ENCODE assay signal across 24 cellular contexts in genomic region chr4:53963786-53964185, GRCh38.
A peak's percentile ranks its signal among the peaks of the same experiment; 100 is the strongest.
DNase-seq lines count a peak whose midpoint lies in the region; ATAC-seq and TF ChIP-seq lines count a peak whose summit lies in the region.
"Had no signal": no experiment of that assay in that cellular context is flagged by ENCODE, and none has a peak within 500 bp of the region (broad histone marks: within the 10 kb centered on the region; RNA-seq: fewer than 3 reads in every experiment).

No MANE protein-coding gene starts in this region.

- H3K27ac ChIP-seq in A673 (ENCODE audit: low read depth, low read length, poor library complexity, severe bottlenecking) (no peak overlapping the region), SJCRH30 (peak overlapping the region; percentile 34)
- H3K27ac ChIP-seq: KMS-11, PC-9, right atrium auricular region, SK-N-MC, tibial nerve had no signal

- H3K27me3 ChIP-seq in A673 (replicated peaks; ENCODE audit: insufficient read depth, low read depth, low read length, poor library complexity) (peaks cover 34% of the 10 kb centered on the region), SJCRH30 (no peaks in the 10 kb centered on the region)
- H3K27me3 ChIP-seq: right atrium auricular region, tibial nerve had no signal

- ATAC-seq in GM18861 (IDR thresholded peaks at IDR 0.05; ENCODE audit: unreplicated experiment), result no peak
- ATAC-seq: activated CD4-positive, CD25-positive, alpha-beta regulatory T cell treated with anti-CD3 and anti-CD28 coated beads, Interleukin-2, amount 50 U/mL, for 24 hours; effector memory CD8-positive, alpha-beta T cell; stimulated activated naive B cell treated with anti-CD40 and anti-IgM and Interleukin-4, amounts not matched to agents 10 μg/mL and 1 μg/mL and 100 μg/mL, for 72 hours had no signal

- H3K9me3 ChIP-seq in A673 (ENCODE audit: low read depth, low read length, poor library complexity, severe bottlenecking) (no peaks in the 10 kb centered on the region), SJCRH30 (replicated peaks) (peaks cover 3% of the 10 kb centered on the region; the same call in 1 of the 2 replicates)
- H3K9me3 ChIP-seq: right atrium auricular region, tibial nerve had no signal

- no peaks in the 10 kb centered on the region for H3K36me3 Mint-ChIP-seq in activated T-cell treated with anti-CD3 and anti-CD28 coated beads, Interleukin-2, amount 50 U/mL, for 24 hours (ENCODE audit: low read depth)
- H3K36me3 Mint-ChIP-seq: CD4-positive, CD25-positive, alpha-beta regulatory T cell; stimulated activated naive B cell treated with anti-CD40 and anti-IgM and Interleukin-4, amounts not matched to agents 10 μg/mL and 1 μg/mL and 100 μg/mL, for 72 hours had no signal

- CTCF ChIA-PET in A673 (lab: Charles Lee), result no interaction called here

- no peak for TF ChIP-seq CTCF in A673 (conservative IDR thresholded peaks at IDR 0.05; ENCODE audit: low read depth, low read length)

- H3K36me3 ChIP-seq in A673 (ENCODE audit: insufficient read depth, low read length, poor library complexity, severe bottlenecking), result no peaks in the 10 kb centered on the region
- H3K36me3 ChIP-seq in SJCRH30, result no peaks in the 10 kb centered on the region
- H3K36me3 ChIP-seq: right atrium auricular region, tibial nerve had no signal

- H3K4me1 ChIP-seq in A673 (ENCODE audit: insufficient read depth, low read length, poor library complexity, severe bottlenecking) (peaks cover 4% of the 10 kb centered on the region), SJCRH30 (peaks cover 27% of the 10 kb centered on the region)

- DNase-seq in A673 (ENCODE audit: low spot score) (peak; percentile 7), NCI-H1417 treated with DMSO at 0.1 percent for 48 hours (lab: John Stamatoyannopoulos, UW) (peak; percentile 19), SJCRH30 (peak; percentile 25 to 61), kidney tubule cell (ENCODE audit: low spot score) (peak; percentile 43), NCI-H226 (no peak)
- DNase-seq in effector CD4-positive, alpha-beta T cell, result no peak
- no peak for DNase-seq in activated T-cell treated with anti-CD3 and anti-CD28 coated beads, Interleukin-2, amount 50 U/mL, for 24 hours
- DNase-seq: CD4-positive, CD25-positive, alpha-beta regulatory T cell; DMS153; effector memory CD8-positive, alpha-beta T cell; HFFc6; hippocampal formation; NCI-H2107; NCI-H526; PC-9; stimulated activated naive B cell treated with anti-CD40 and anti-IgM and Interleukin-4, amounts not matched to agents 10 μg/mL and 1 μg/mL and 100 μg/mL, for 72 hours; T1000 had no signal

- H3K27me3 Mint-ChIP-seq in activated T-cell treated with anti-CD3 and anti-CD28 coated beads, Interleukin-2, amount 50 U/mL, for 24 hours, result no peaks in the 10 kb centered on the region
- H3K27me3 Mint-ChIP-seq: CD4-positive, CD25-positive, alpha-beta regulatory T cell; effector memory CD8-positive, alpha-beta T cell; stimulated activated naive B cell treated with anti-CD40 and anti-IgM and Interleukin-4, amounts not matched to agents 10 μg/mL and 1 μg/mL and 100 μg/mL, for 72 hours had no signal

- no peak overlapping the region for H3K4me3 Mint-ChIP-seq in activated T-cell treated with anti-CD3 and anti-CD28 coated beads, Interleukin-2, amount 50 U/mL, for 24 hours
- H3K4me3 Mint-ChIP-seq: CD4-positive, CD25-positive, alpha-beta regulatory T cell; effector memory CD8-positive, alpha-beta T cell; stimulated activated naive B cell treated with anti-CD40 and anti-IgM and Interleukin-4, amounts not matched to agents 10 μg/mL and 1 μg/mL and 100 μg/mL, for 72 hours had no signal

- intact Hi-C loops in A673 (cut with micrococcal nuclease; ENCODE audit: unreplicated experiment), result no loop called here

- no peaks in the 10 kb centered on the region for H3K9me3 Mint-ChIP-seq in activated T-cell treated with anti-CD3 and anti-CD28 coated beads, Interleukin-2, amount 50 U/mL, for 24 hours
- H3K9me3 Mint-ChIP-seq: activated T-helper 2 cell treated with anti-CD3 and anti-CD28 coated beads, Interferon-gamma antibody, Interleukin-2, Interleukin-4, amounts not matched to agents 10 μg/mL and 5 μg/mL and 100 μg/mL, durations not matched to agents 14 hours and 24 hours and 36 hours; effector memory CD8-positive, alpha-beta T cell; HFFc6 had no signal

- POLR2A ChIA-PET in A673 (lab: Charles Lee; ENCODE audit: low non-redundant PET), result no interaction called here

- H3K27ac Mint-ChIP-seq in activated T-cell treated with anti-CD3 and anti-CD28 coated beads, Interleukin-2, amount 50 U/mL, for 24 hours, result no peak overlapping the region
- H3K27ac Mint-ChIP-seq: activated T-helper 2 cell treated with anti-CD3 and anti-CD28 coated beads, Interferon-gamma antibody, Interleukin-2, Interleukin-4, amounts not matched to agents 10 μg/mL and 5 μg/mL and 100 μg/mL, durations not matched to agents 14 hours and 24 hours and 36 hours; CD4-positive, CD25-positive, alpha-beta regulatory T cell; effector memory CD8-positive, alpha-beta T cell; stimulated activated naive B cell treated with anti-CD40 and anti-IgM and Interleukin-4, amounts not matched to agents 10 μg/mL and 1 μg/mL and 100 μg/mL, for 72 hours had no signal

- BruUV-seq in A673 (replicated peaks; lab: Mats Ljungman, UMichigan), result no TSS peak

- no peaks in the 10 kb centered on the region for H3K4me1 Mint-ChIP-seq in activated T-cell treated with anti-CD3 and anti-CD28 coated beads, Interleukin-2, amount 50 U/mL, for 24 hours (ENCODE audit: low read depth)
- H3K4me1 Mint-ChIP-seq: CD4-positive, CD25-positive, alpha-beta regulatory T cell; stimulated activated naive B cell treated with anti-CD40 and anti-IgM and Interleukin-4, amounts not matched to agents 10 μg/mL and 1 μg/mL and 100 μg/mL, for 72 hours had no signal

- no peak overlapping the region for H3K4me3 ChIP-seq in A673 (ENCODE audit: low read depth, low read length, poor library complexity, severe bottlenecking)
- H3K4me3 ChIP-seq in SJCRH30, result peak overlapping the region; percentile 2; the same call in 1 of the 2 replicates
- H3K4me3 ChIP-seq: PC-9, right atrium auricular region, SK-N-MC, tibial nerve had no signal

Comparison
In these comparisons a context has a peak if more than half of its experiments do, and no peak if none do; other contexts are left out.
1. DNase-seq: peak in A673 (single experiment), NCI-H1417 treated with DMSO at 0.1 percent for 48 hours (single experiment), SJCRH30 (2 of 2) and kidney tubule cell (single experiment); none in effector CD4-positive, alpha-beta T cell (single experiment), NCI-H226 (single experiment) and activated T-cell treated with anti-CD3 and anti-CD28 coated beads, Interleukin-2, amount 50 U/mL, for 24 hours (single experiment).